ENCODE assay signal across 1 cellular context in genomic region chr20:22411568-22412450, GRCh38.
TF ChIP-seq lines count a peak whose summit lies in the region.

No MANE protein-coding gene starts in this region.

TF ChIP-seq in K562, 482 proteins besides CTCF, POLR2A, EP300 and RAD21 (continued from another document and continues in another):
- TF ChIP-seq ZBTB12 (CRISPR knock-in tag; IDR thresholded peaks at IDR 0.05) (no peak), MAZ (CRISPR knock-in tag; conservative IDR thresholded peaks at IDR 0.05 in 1 of 2, IDR thresholded peaks at IDR 0.05 in 1 of 2) (0 out of 4 replicates have a peak, but pooled peaks of 1 of the 2 experiments have one; percentile 33), ZBTB40 (IDR thresholded peaks at IDR 0.05) (0 out of 2 replicates have a peak, but pooled peaks have one; percentile 33), ZBTB40 (CRISPR knock-in tag; IDR thresholded peaks at IDR 0.05) (no peak), ZNF655 (CRISPR knock-in tag; IDR thresholded peaks at IDR 0.05) (no peak), ZFP1 (CRISPR knock-in tag; IDR thresholded peaks at IDR 0.05) (no peak), ZHX1 (conservative IDR thresholded peaks at IDR 0.05; ENCODE audit: low read length) (no peak), MCM3 (IDR thresholded peaks at IDR 0.05) (no peak), ZNF143 (CRISPR knock-in tag; IDR thresholded peaks at IDR 0.05) (no peak), TEAD1 (CRISPR knock-in tag; IDR thresholded peaks at IDR 0.05) (no peak), SNRNP70 (optimal IDR thresholded peaks at IDR 0.05; ENCODE audit: low read depth, low read length) (no peak), GABPB1 (CRISPR knock-in tag; IDR thresholded peaks at IDR 0.05) (no peak), PRPF4 (IDR thresholded peaks at IDR 0.05; ENCODE audit: insufficient read depth, low read depth, low read length, poor library complexity, severe bottlenecking) (no peak), TRIM25 (IDR thresholded peaks at IDR 0.05; ENCODE audit: borderline replicate concordance) (no peak), JUNB (CRISPR knock-in tag; conservative IDR thresholded peaks at IDR 0.05) (no peak), EGR1 (conservative IDR thresholded peaks at IDR 0.05) (peak; percentile 39), CSDE1 (IDR thresholded peaks at IDR 0.05) (no peak), KLF13 (tag; IDR thresholded peaks at IDR 0.05; ENCODE audit: borderline replicate concordance, low read depth) (no peak), SMARCB1 (IDR thresholded peaks at IDR 0.05; ENCODE audit: insufficient read length, low read depth) (no peak), ZNF217 (CRISPR knock-in tag; IDR thresholded peaks at IDR 0.05) (no peak), ZNF511 (CRISPR knock-in tag; IDR thresholded peaks at IDR 0.05) (no peak), PPARD (CRISPR knock-in tag; IDR thresholded peaks at IDR 0.05) (no peak), DDX20 (tag; IDR thresholded peaks at IDR 0.05; ENCODE audit: low read depth) (no peak), ESRRA (IDR thresholded peaks at IDR 0.05; ENCODE audit: borderline replicate concordance, low read depth) (peak; percentile 57; the same call in 1 of the 2 replicates), ZKSCAN3 (CRISPR knock-in tag; IDR thresholded peaks at IDR 0.05) (no peak), RREB1 (CRISPR knock-in tag; IDR thresholded peaks at IDR 0.05) (no peak), ZNF76 (CRISPR knock-in tag; IDR thresholded peaks at IDR 0.05; ENCODE audit: borderline replicate concordance) (no peak), TAL1 (IDR thresholded peaks at IDR 0.05) (peak; percentile 67), ZNF699 (CRISPR knock-in tag; IDR thresholded peaks at IDR 0.05; ENCODE audit: insufficient replicate concordance) (no peak), NFRKB (IDR thresholded peaks at IDR 0.05; ENCODE audit: low read depth) (peak; percentile 98), MAFF (IDR thresholded peaks at IDR 0.05; ENCODE audit: low read length) (peak; percentile 95)
